7 cellular contexts compared by ENCODE assay signal in the genomic region with DNA sequence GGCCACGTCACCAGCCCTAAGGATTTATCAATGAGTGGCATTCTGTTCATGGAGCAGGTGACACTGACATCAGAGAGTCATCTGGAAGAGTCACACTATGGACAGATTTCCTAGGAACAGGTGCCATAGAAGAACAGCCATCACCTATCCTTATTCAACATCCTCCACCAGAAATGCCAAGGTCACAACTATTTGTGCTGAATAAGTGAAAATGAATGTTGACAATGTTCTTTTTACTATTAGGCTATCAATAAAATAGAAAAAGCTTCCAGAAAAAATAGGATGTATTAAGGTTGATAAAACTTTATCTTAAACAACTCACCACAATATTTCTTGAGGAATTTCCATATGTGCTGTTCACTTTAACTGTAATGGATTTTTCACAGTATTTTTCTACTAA.
"Had no signal": no experiment of that assay in that cellular context is flagged by ENCODE, and none has a peak within 500 bp of the region (broad histone marks: within the 10 kb centered on the region; RNA-seq: fewer than 3 reads in every experiment).

No MANE protein-coding gene starts in this region.

- FAIRE-seq: HTR-8/SVneo had no signal

- DNase-seq: Karpas-422, Kasumi-1, KBM-7, KG1 had no signal

- H3K4me2 ChIP-seq: KMS-11 had no signal

- H3K27ac ChIP-seq: HL-60, KMS-11 had no signal

- H3K9ac ChIP-seq: KMS-11 had no signal
